8 cellular contexts compared by ENCODE assay signal in the genomic region with DNA sequence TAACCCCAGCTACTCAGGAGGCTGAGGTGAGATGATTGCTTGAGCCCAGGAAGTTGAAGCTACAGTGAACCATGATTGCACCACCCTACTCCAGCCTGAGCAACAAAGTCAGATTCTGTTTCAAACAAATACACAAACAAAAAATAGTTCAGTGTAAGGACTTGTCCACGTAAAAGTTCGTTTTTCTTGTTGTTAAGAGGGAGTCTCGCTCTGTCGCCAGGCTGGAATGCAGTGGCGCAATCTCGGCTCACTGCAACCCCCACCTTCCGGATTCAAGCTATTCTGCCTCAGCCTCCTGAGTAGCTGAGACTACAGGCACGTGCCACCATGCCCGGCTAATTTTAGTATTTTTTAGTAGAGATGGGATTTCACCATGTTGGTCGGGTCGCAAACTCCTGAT.
A peak's percentile ranks its signal among the peaks of the same experiment; 100 is the strongest.
DNase-seq lines count a peak whose midpoint lies in the region; ATAC-seq and TF ChIP-seq lines count a peak whose summit lies in the region.
"Not testable (repeated sequence)": the region's sequence is repeated elsewhere in the genome, so short reads cannot be mapped to it uniquely, and the experiment has no call there.

No MANE protein-coding gene starts in this region.

- H3K79me1 ChIP-seq in trophoblast cell (ENCODE audit: low read length) = not testable (repeated sequence)

- not testable (repeated sequence) for H3F3A ChIP-seq in GM23338 (replicated peaks; ENCODE audit: low read depth)

- no CpG with 5 or more reads among the region's 11 CpGs for WGBS in trophoblast cell (ENCODE audit: extremely low coverage, insufficient coverage, insufficient read length)

- not testable (repeated sequence) for H3K9me2 ChIP-seq in GM23338 (ENCODE audit: insufficient read depth)

- H3K4me1 ChIP-seq in A673 (ENCODE audit: insufficient read depth, low read length, poor library complexity, severe bottlenecking); GM23338 (ENCODE audit: insufficient read depth); trophoblast cell (ENCODE audit: control insufficient read depth in 1 of 2, insufficient read depth in 2 of 2, low read length in 2 of 2): not testable (repeated sequence)

- H2AFZ ChIP-seq in GM23338; trophoblast cell (ENCODE audit: insufficient read depth, low read length, poor library complexity): not testable (repeated sequence)

- not testable (repeated sequence) for H3K4me3 Mint-ChIP-seq in GM23338

- H3K27ac Mint-ChIP-seq in GM23338 = not testable (repeated sequence)

- not testable (repeated sequence) for TF ChIP-seq CTCF in A673 (conservative IDR thresholded peaks at IDR 0.05; ENCODE audit: low read depth, low read length); GM23338 (conservative IDR thresholded peaks at IDR 0.05; ENCODE audit: low read depth in 2 of 2); choroid plexus epithelial cell (conservative IDR thresholded peaks at IDR 0.05; ENCODE audit: low read depth, low read length); fibroblast of pulmonary artery (IDR thresholded peaks at IDR 0.05; ENCODE audit: low read length, missing control alignments)

- intact Hi-C loops in A673 (cut with micrococcal nuclease; ENCODE audit: unreplicated experiment) = not testable (repeated sequence)

- not testable (repeated sequence) for H3K4me2 ChIP-seq in GM23338; trophoblast cell (ENCODE audit: low read length)

- not testable (repeated sequence) for H2BK12ac ChIP-seq in trophoblast cell (ENCODE audit: low read length)

- POLR2A ChIA-PET in A673 (lab: Charles Lee; ENCODE audit: low non-redundant PET) = not testable (repeated sequence)

- not testable (repeated sequence) for H2BK5ac ChIP-seq in trophoblast cell (ENCODE audit: low read depth, low read length, poor library complexity)

- not testable (repeated sequence) for H4K20me1 ChIP-seq in GM23338 (replicated peaks; ENCODE audit: insufficient read depth)

- H3K14ac ChIP-seq in trophoblast cell (ENCODE audit: low read length) = not testable (repeated sequence)

- not testable (repeated sequence) for TF ChIP-seq EP300 in Ishikawa (IDR thresholded peaks at IDR 0.05; ENCODE audit: borderline replicate concordance)

- not testable (repeated sequence) for TF ChIP-seq RAD21 in Ishikawa (IDR thresholded peaks at IDR 0.05; ENCODE audit: low read depth)

- not testable (repeated sequence) for H3K9me3 Mint-ChIP-seq in GM23338

- H2BK120ac ChIP-seq in trophoblast cell (ENCODE audit: insufficient read depth, low read length, poor library complexity) = not testable (repeated sequence)

- BruUV-seq in A673 (replicated peaks; lab: Mats Ljungman, UMichigan) = not testable (repeated sequence)

- H3K4me1 Mint-ChIP-seq in GM23338 = not testable (repeated sequence)

- H3K23ac ChIP-seq in trophoblast cell (ENCODE audit: low read length) = not testable (repeated sequence)

- CTCF ChIA-PET in A673 (lab: Charles Lee) = not testable (repeated sequence)

- not testable (repeated sequence) for H2AK5ac ChIP-seq in trophoblast cell (ENCODE audit: low read length)

- H3K9me3 ChIP-seq in A673 (ENCODE audit: low read depth, low read length, poor library complexity, severe bottlenecking); trophoblast cell (ENCODE audit: insufficient read depth, low read depth, low read length): not testable (repeated sequence)

- not testable (repeated sequence) for H3K18ac ChIP-seq in trophoblast cell (ENCODE audit: low read length)

- not testable (repeated sequence) for H3K9ac ChIP-seq in trophoblast cell (ENCODE audit: low read length)

- not testable (repeated sequence) for ATAC-seq in GM23338

- not testable (repeated sequence) for H3K27ac ChIP-seq in A673 (ENCODE audit: low read depth, low read length, poor library complexity, severe bottlenecking); GM23338 (ENCODE audit: low read depth); trophoblast cell (ENCODE audit: low read depth, low read length)

- H3K27me3 ChIP-seq in A673 (replicated peaks; ENCODE audit: insufficient read depth, low read depth, low read length, poor library complexity); GM23338 (ENCODE audit: insufficient read depth); trophoblast cell (ENCODE audit: insufficient read depth, low read length): not testable (repeated sequence)

- H3K4me3 ChIP-seq in A673 (ENCODE audit: low read depth, low read length, poor library complexity, severe bottlenecking); GM23338; choroid plexus epithelial cell (ENCODE audit: low read depth, low read length); fibroblast of pulmonary artery (replicated peaks; ENCODE audit: low read depth, low read length); trophoblast cell (ENCODE audit: low read depth, low read length): not testable (repeated sequence)

- H3K36me3 ChIP-seq in A673 (ENCODE audit: insufficient read depth, low read length, poor library complexity, severe bottlenecking); GM23338 (ENCODE audit: insufficient read depth); trophoblast cell (ENCODE audit: control insufficient read depth in 1 of 2, insufficient read depth in 2 of 2, low read length in 2 of 2): not testable (repeated sequence)

- H3K4ac ChIP-seq in trophoblast cell (ENCODE audit: low read depth, low read length) = not testable (repeated sequence)

- not testable (repeated sequence) for H4K91ac ChIP-seq in trophoblast cell (ENCODE audit: low read depth, low read length)

- H3K36me3 Mint-ChIP-seq in GM23338 (ENCODE audit: low read depth) = not testable (repeated sequence)

- H3K79me2 ChIP-seq in GM23338 (replicated peaks; ENCODE audit: insufficient read depth); trophoblast cell (ENCODE audit: control insufficient read depth, insufficient read depth, low read length, poor library complexity): not testable (repeated sequence)

- H4K8ac ChIP-seq in trophoblast cell (ENCODE audit: low read depth, low read length) = not testable (repeated sequence)

- DNase-seq in A673 (ENCODE audit: low spot score) (peak; percentile 10), GM23338 (ENCODE audit: low spot score) (peak; percentile 14), amniotic epithelial cell (ENCODE audit: low read depth) (peak; percentile 38), choroid plexus epithelial cell (ENCODE audit: low read depth) (peak; percentile 7), fibroblast of pulmonary artery (ENCODE audit: low read depth) (peak; percentile 8), kidney tubule cell (ENCODE audit: low spot score) (peak; percentile 36), trophoblast cell (peak; percentile 40 to 48)

- not testable (repeated sequence) for H4K12ac ChIP-seq in trophoblast cell (ENCODE audit: low read depth, low read length)

- not testable (repeated sequence) for H3K27me3 Mint-ChIP-seq in GM23338 (ENCODE audit: insufficient read depth, low read depth, poor library complexity)

TF ChIP-seq in Ishikawa, 13 proteins besides CTCF, POLR2A, EP300 and RAD21:
- TF ChIP-seq TEAD4 (IDR thresholded peaks at IDR 0.05) = peak; percentile 76; the same call in 1 of the 2 replicates
- peak; percentile 91 for TF ChIP-seq CEBPB (IDR thresholded peaks at IDR 0.05)
